In the genomic region with DNA sequence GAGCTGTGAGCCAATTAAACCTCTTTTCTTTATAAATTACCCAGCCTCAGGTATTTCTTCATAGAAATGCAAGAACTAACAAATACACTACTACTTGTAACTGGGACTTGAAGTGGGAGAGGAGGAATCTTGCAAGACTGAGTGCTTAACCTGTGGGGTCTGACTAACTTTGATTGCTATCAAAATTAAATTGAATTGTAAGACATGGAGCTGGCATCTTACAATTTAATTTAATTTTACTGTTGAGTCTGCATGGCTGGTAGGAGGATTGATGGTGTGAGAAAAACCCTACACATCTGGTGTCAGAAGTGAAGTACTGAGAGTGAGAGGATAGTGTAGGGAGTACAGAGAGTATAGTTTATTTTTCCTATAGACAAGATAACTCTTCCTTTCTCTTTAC, we compare ENCODE assay signal across 24 cellular contexts.
"Had no signal": no experiment of that assay in that cellular context is flagged by ENCODE, and none has a peak within 500 bp of the region (broad histone marks: within the 10 kb centered on the region; RNA-seq: fewer than 3 reads in every experiment).

No MANE protein-coding gene starts in this region.

- H3K9me3 ChIP-seq: colonic mucosa, esophagus muscularis mucosa, esophagus squamous epithelium, gastrocnemius medialis, gastroesophageal sphincter had no signal

- H3K27me3 ChIP-seq: colonic mucosa, dorsolateral prefrontal cortex, esophagus muscularis mucosa, esophagus squamous epithelium, foreskin keratinocyte, gastrocnemius medialis, gastroesophageal sphincter, heart left ventricle, heart right ventricle had no signal

- H3K27ac ChIP-seq: colonic mucosa, coronary artery, dorsolateral prefrontal cortex, epithelial cell of prostate, esophagus muscularis mucosa, esophagus squamous epithelium, foreskin keratinocyte, gastrocnemius medialis, gastroesophageal sphincter, heart left ventricle, heart right ventricle had no signal

- DNase-seq: colonic mucosa; cortex of kidney; dermis blood vessel endothelial cell; dorsolateral prefrontal cortex; effector CD4-positive, alpha-beta T cell; effector CD8-positive, alpha-beta T cell; effector memory CD4-positive, alpha-beta T cell; effector memory CD8-positive, alpha-beta T cell; endodermal cell; erythroblast; esophagus squamous epithelium; foreskin fibroblast; foreskin keratinocyte; foreskin melanocyte; gastrocnemius medialis; glutamatergic neuron; head of caudate nucleus; heart left ventricle; heart right ventricle had no signal

- H3K36me3 ChIP-seq: colonic mucosa, esophagus muscularis mucosa, esophagus squamous epithelium, gastrocnemius medialis, gastroesophageal sphincter, heart left ventricle, heart right ventricle had no signal

- H3K4me1 ChIP-seq: colonic mucosa, esophagus muscularis mucosa, esophagus squamous epithelium, foreskin keratinocyte, gastrocnemius medialis, gastroesophageal sphincter, heart left ventricle, heart right ventricle had no signal

- H3K4me3 ChIP-seq: colonic mucosa, coronary artery, dorsolateral prefrontal cortex, esophagus muscularis mucosa, esophagus squamous epithelium, gastrocnemius medialis, gastroesophageal sphincter, heart left ventricle, heart right ventricle had no signal

- ATAC-seq: effector memory CD8-positive, alpha-beta T cell; esophagus mucosa; foreskin keratinocyte; gastrocnemius medialis; gastroesophageal sphincter; heart left ventricle; heart right ventricle had no signal
